In the genomic region with DNA sequence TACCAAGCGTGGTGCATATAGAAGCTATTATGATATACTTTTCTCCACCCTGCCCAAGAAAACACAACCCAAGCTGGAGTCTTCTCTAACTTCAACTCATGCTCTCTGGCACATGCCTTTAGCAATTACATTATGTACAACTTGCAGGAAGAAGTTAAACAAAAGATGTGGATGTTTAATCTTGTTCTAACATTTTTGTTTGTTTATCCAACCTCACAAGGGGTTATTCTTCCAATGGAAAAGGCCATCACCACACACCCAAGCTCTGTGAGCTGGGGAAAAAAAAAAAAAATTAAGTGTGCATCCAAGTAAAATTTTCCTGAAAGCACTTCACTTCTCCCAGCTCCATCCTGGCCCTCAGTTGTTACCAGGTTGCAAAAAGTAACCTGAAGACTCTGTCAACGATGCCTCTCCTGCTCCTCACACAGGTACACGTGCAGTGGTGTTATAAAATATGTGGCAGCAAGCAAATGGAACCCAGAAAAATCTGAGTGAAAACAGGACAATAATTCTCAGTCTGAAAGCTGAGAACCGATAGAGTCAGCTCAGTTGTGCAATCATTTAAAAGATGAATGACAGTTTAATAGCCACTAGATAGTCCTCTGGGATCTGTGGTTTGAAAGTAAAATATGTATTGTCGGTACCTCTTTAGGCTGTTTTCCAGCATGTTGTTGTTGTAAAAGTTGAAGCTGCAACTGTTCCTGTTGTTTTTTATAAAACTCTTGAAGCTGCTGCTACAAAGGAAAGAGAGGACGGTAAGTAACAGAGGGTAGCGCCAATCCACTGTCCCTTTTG, we compare ENCODE assay signal across 9 cellular contexts.
DNase-seq lines count a peak whose midpoint lies in the region; ATAC-seq and TF ChIP-seq lines count a peak whose summit lies in the region.
"Had no signal": no experiment of that assay in that cellular context is flagged by ENCODE, and none has a peak within 500 bp of the region (broad histone marks: within the 10 kb centered on the region; RNA-seq: fewer than 3 reads in every experiment).

No MANE protein-coding gene starts in this region.

- peak overlapping the region; percentile 34 for H3K27ac ChIP-seq in CD4-positive, alpha-beta T cell (ENCODE audit: low read depth, low read length)
- H3K27ac ChIP-seq in breast epithelium = peak overlapping the region; percentile 50 to 60
- H3K27ac ChIP-seq in Peyer's patch = peak overlapping the region in 1 of 4 donors; percentile 1

- DNase-seq in CD4-positive, alpha-beta T cell = no peak
- DNase-seq in LoVo (ENCODE audit: low spot score) (peak; percentile 26), breast epithelium (ENCODE audit: low spot score in 2 of 2) (no peak), Peyer's patch (no peak)
- DNase-seq in naive thymus-derived CD8-positive, alpha-beta T cell = no peak
- no peak for DNase-seq in stimulated activated CD4-positive, alpha-beta T cell treated with anti-CD3 and anti-CD28 coated beads, Interleukin-1b, Interleukin-23, amount 100 ng/mL, for 48 hours
- DNase-seq: activated CD8-positive, alpha-beta memory T cell treated with anti-CD3 and anti-CD28 coated beads, Interleukin-2, amount 10 ng/mL, durations not matched to agents 7 days and 5 days had no signal

- peaks cover 0 to 7% of the 10 kb centered on the region in 2 donors for H3K4me1 ChIP-seq in breast epithelium
- H3K4me1 ChIP-seq in Peyer's patch = peaks cover 0 to 61% (median 17%) of the 10 kb centered on the region in 4 donors

- H3K9me3 ChIP-seq in CD4-positive, alpha-beta T cell (ENCODE audit: control insufficient read depth, low read length) = no peaks in the 10 kb centered on the region
- H3K9me3 ChIP-seq in breast epithelium (no peaks in the 10 kb centered on the region), Peyer's patch (no peaks in the 10 kb centered on the region)

- H3K4me1 Mint-ChIP-seq in CD4-positive, alpha-beta T cell (ENCODE audit: low read depth) = peaks cover 100% of the 10 kb centered on the region
- peaks cover 0 to 100% (median 76%) of the 10 kb centered on the region in 4 donors for H3K4me1 Mint-ChIP-seq in naive thymus-derived CD8-positive, alpha-beta T cell

- no peak overlapping the region for H3K4me3 ChIP-seq in breast epithelium
- H3K4me3 ChIP-seq in Peyer's patch = no peak overlapping the region

- CTCF ChIA-PET in CD4-positive, alpha-beta T cell (lab: Charles Lee) = interaction anchor here (0.5 to 1.3 kb wide), 4 partner anchors 10 to 119 kb away, joined by 3 read pairs; no protein-coding TSS in a partner anchor

- peak overlapping the region; percentile 7 for H3K4me3 Mint-ChIP-seq in CD4-positive, alpha-beta T cell
- peak overlapping the region in 6 of 10 donors; percentile 2 to 75 (median 40) for H3K4me3 Mint-ChIP-seq in naive thymus-derived CD8-positive, alpha-beta T cell
- H3K4me3 Mint-ChIP-seq: activated CD8-positive, alpha-beta memory T cell treated with anti-CD3 and anti-CD28 coated beads, Interleukin-2, amount 10 ng/mL, durations not matched to agents 7 days and 5 days had no signal

- no peaks in the 10 kb centered on the region for H3K27me3 Mint-ChIP-seq in CD4-positive, alpha-beta T cell
- H3K27me3 Mint-ChIP-seq in naive thymus-derived CD8-positive, alpha-beta T cell = no peaks in the 10 kb centered on the region
- H3K27me3 Mint-ChIP-seq: activated CD8-positive, alpha-beta memory T cell treated with anti-CD3 and anti-CD28 coated beads, Interleukin-2, amount 10 ng/mL, durations not matched to agents 7 days and 5 days had no signal

- no peaks in the 10 kb centered on the region for H3K9me3 Mint-ChIP-seq in CD4-positive, alpha-beta T cell
- no peaks in the 10 kb centered on the region for H3K9me3 Mint-ChIP-seq in naive thymus-derived CD8-positive, alpha-beta T cell

- POLR2A ChIA-PET in CD4-positive, alpha-beta T cell (lab: Charles Lee) = interaction anchor here (1.0 to 8.9 kb wide), 4 partner anchors 10 to 34 kb away, joined by 3 to 104 read pairs (median 4); no protein-coding TSS in a partner anchor
- POLR2A ChIA-PET in naive thymus-derived CD8-positive, alpha-beta T cell (lab: Charles Lee) = interaction anchor here (1.6 to 4.3 kb wide), 2 partner anchors 11 to 12 kb away, joined by 9 to 24 read pairs; no protein-coding TSS in a partner anchor

- no peak for ATAC-seq in CD4-positive, alpha-beta T cell (ENCODE audit: poor library complexity)
- ATAC-seq in naive thymus-derived CD8-positive, alpha-beta T cell = no peak
- ATAC-seq in GM19035 (IDR thresholded peaks at IDR 0.05; ENCODE audit: unreplicated experiment) = no peak
- ATAC-seq in HG03469 (IDR thresholded peaks at IDR 0.05; ENCODE audit: unreplicated experiment) = no peak
- ATAC-seq: activated CD8-positive, alpha-beta memory T cell treated with anti-CD3 and anti-CD28 coated beads, Interleukin-2, amount 10 ng/mL, durations not matched to agents 7 days and 5 days had no signal

- H3K36me3 Mint-ChIP-seq in CD4-positive, alpha-beta T cell (ENCODE audit: low read depth) = peaks cover 90% of the 10 kb centered on the region
- H3K36me3 Mint-ChIP-seq in naive thymus-derived CD8-positive, alpha-beta T cell = peaks cover 0 to 84% (median 15%) of the 10 kb centered on the region in 3 donors

- H3K36me3 ChIP-seq in breast epithelium = no peaks in the 10 kb centered on the region
- H3K36me3 ChIP-seq in Peyer's patch = peaks cover 0 to 15% (median 0%) of the 10 kb centered on the region in 3 donors

- intact Hi-C loops in CD4-positive, alpha-beta T cell (cut with DNase I, micrococcal nuclease) = loop anchor here in 1 of 2 experiments (2.0 kb wide), 1 partner anchor 19 kb away; no protein-coding TSS in a partner anchor
- intact Hi-C loops in breast epithelium (cut with DNase I; ENCODE audit: low total_unique reads) = no loop called here

- TF ChIP-seq CTCF in CD4-positive, alpha-beta T cell (IDR thresholded peaks at IDR 0.05) = no peak
- TF ChIP-seq CTCF in breast epithelium (IDR thresholded peaks at IDR 0.05) = no peak
- no peak for TF ChIP-seq CTCF in Peyer's patch (IDR thresholded peaks at IDR 0.05)

- no peak for TF ChIP-seq POLR2A in breast epithelium (IDR thresholded peaks at IDR 0.05)
- no peak for TF ChIP-seq POLR2A in Peyer's patch (IDR thresholded peaks at IDR 0.05)

- no peak overlapping the region for H3K27ac Mint-ChIP-seq in CD4-positive, alpha-beta T cell
- H3K27ac Mint-ChIP-seq in naive thymus-derived CD8-positive, alpha-beta T cell = peak overlapping the region in 8 of 10 donors; percentile 83 to 98 (median 93)

- no peaks in the 10 kb centered on the region for H3K27me3 ChIP-seq in CD4-positive, alpha-beta T cell (ENCODE audit: control insufficient read depth, insufficient read depth, low read length)
- H3K27me3 ChIP-seq in breast epithelium = no peaks in the 10 kb centered on the region
- no peaks in the 10 kb centered on the region for H3K27me3 ChIP-seq in Peyer's patch
